Comparison of ENCODE assay signal across 10 cellular contexts in genomic region chr2:169107645-169108044, GRCh38. TPM values are rescaled to one million over a fixed set of nuclear protein-coding genes. Genes with fewer than 3 reads are reported as not detected.
DNase-seq lines count a peak whose midpoint lies in the region; ATAC-seq and TF ChIP-seq lines count a peak whose summit lies in the region.
"Had no signal": no experiment of that assay in that cellular context is flagged by ENCODE, and none has a peak within 500 bp of the region (broad histone marks: within the 10 kb centered on the region; RNA-seq: fewer than 3 reads in every experiment).

No MANE protein-coding gene starts in this region.

- H2BK120ac ChIP-seq in mesendoderm (ENCODE audit: low read depth, low read length) = no peak overlapping the region

- no peak overlapping the region for H4K8ac ChIP-seq in mesendoderm (ENCODE audit: low read depth, low read length)

- no peak overlapping the region for H4K5ac ChIP-seq in mesendoderm (ENCODE audit: low read length)

- H3K79me2 ChIP-seq in mesendoderm (ENCODE audit: control insufficient read depth, insufficient read depth, low read length) = no peaks in the 10 kb centered on the region
- H3K79me2 ChIP-seq in Karpas-422 (ENCODE audit: low read length) = no peaks in the 10 kb centered on the region

- WGBS in mesendoderm (ENCODE audit: extremely low coverage, insufficient coverage, low lambda C conversion rate) = no CpG with 5 or more reads among the region's 2 CpGs

- no peaks in the 10 kb centered on the region for H3K36me3 ChIP-seq in mesendoderm (ENCODE audit: control insufficient read depth, insufficient read depth, low read length)
- H3K36me3 ChIP-seq in Karpas-422 (ENCODE audit: insufficient read depth, low read length) = no peaks in the 10 kb centered on the region

- H3K79me1 ChIP-seq in mesendoderm (ENCODE audit: low read length) = no peaks in the 10 kb centered on the region

- H3K23ac ChIP-seq in mesendoderm (ENCODE audit: low read length) = no peak overlapping the region

- H3K27me3 Mint-ChIP-seq in activated naive CD8-positive, alpha-beta T cell treated with anti-CD3 and anti-CD28 coated beads, Interleukin-2, amount 10 ng/mL, durations not matched to agents 7 days and 5 days = peaks cover 3% of the 10 kb centered on the region

- peak overlapping the region; percentile 82 for H3K27ac Mint-ChIP-seq in activated naive CD8-positive, alpha-beta T cell treated with anti-CD3 and anti-CD28 coated beads, Interleukin-2, amount 10 ng/mL, durations not matched to agents 7 days and 5 days

- H2BK15ac ChIP-seq in mesendoderm (replicated peaks; ENCODE audit: low read depth) = no peak overlapping the region

- no peaks in the 10 kb centered on the region for H3K9me2 ChIP-seq in Karpas-422 (replicated peaks; ENCODE audit: insufficient read depth, low read length)

- H2BK5ac ChIP-seq in mesendoderm (ENCODE audit: low read length) = no peak overlapping the region

- no peak overlapping the region for H3K9ac ChIP-seq in mesendoderm (ENCODE audit: low read length)
- H3K9ac ChIP-seq in Karpas-422 (ENCODE audit: low read length) = no peak overlapping the region

- H3K36me3 Mint-ChIP-seq in activated naive CD8-positive, alpha-beta T cell treated with anti-CD3 and anti-CD28 coated beads, Interleukin-2, amount 10 ng/mL, durations not matched to agents 7 days and 5 days = peaks cover 9% of the 10 kb centered on the region

- no peak overlapping the region for H2AFZ ChIP-seq in Karpas-422 (ENCODE audit: low read length)

- H4K20me1 ChIP-seq in Karpas-422 (ENCODE audit: insufficient read depth, low read depth, low read length) = no peaks in the 10 kb centered on the region

- peak overlapping the region; percentile 58 for H3K4me3 Mint-ChIP-seq in activated naive CD8-positive, alpha-beta T cell treated with anti-CD3 and anti-CD28 coated beads, Interleukin-2, amount 10 ng/mL, durations not matched to agents 7 days and 5 days

- ATAC-seq in GM18511 (IDR thresholded peaks at IDR 0.05; ENCODE audit: unreplicated experiment) (peak; percentile 92), GM21381 (IDR thresholded peaks at IDR 0.05; ENCODE audit: unreplicated experiment) (peak; percentile 78), HG03460 (IDR thresholded peaks at IDR 0.05; ENCODE audit: unreplicated experiment) (peak; percentile 89)
- ATAC-seq in activated naive CD8-positive, alpha-beta T cell treated with anti-CD3 and anti-CD28 coated beads, Interleukin-2, amount 10 ng/mL, durations not matched to agents 7 days and 5 days (ENCODE audit: low read depth) = peak; percentile 85

- H3K27ac ChIP-seq in mesendoderm (ENCODE audit: low read depth, low read length) = no peak overlapping the region
- H3K27ac ChIP-seq in Karpas-422 (ENCODE audit: low read length) = no peak overlapping the region

- H3K27me3 ChIP-seq in mesendoderm (ENCODE audit: insufficient read depth, low read length, poor library complexity) (no peaks in the 10 kb centered on the region), Karpas-422 (ENCODE audit: low read length) (no peaks in the 10 kb centered on the region)

- H3K4me2 ChIP-seq in mesendoderm (ENCODE audit: low read length) (no peak overlapping the region), Karpas-422 (ENCODE audit: low read depth, low read length, poor library complexity, severe bottlenecking) (no peak overlapping the region)

- CTCF ChIA-PET in GM10248 (lab: Yijun Ruan, JAX) = interaction anchor here (2.3 to 5.6 kb wide), 4 partner anchors 8 to 34 kb away, joined by 7 to 69 read pairs (median 56); no protein-coding TSS in a partner anchor

- H3K4me3 ChIP-seq in mesendoderm (ENCODE audit: low read length) (no peak overlapping the region), Karpas-422 (ENCODE audit: low read length) (no peak overlapping the region)
- H3K4me3 ChIP-seq: skin epidermis had no signal

- DNase-seq in activated naive CD8-positive, alpha-beta T cell treated with anti-CD3 and anti-CD28 coated beads, Interleukin-2, amount 10 ng/mL, durations not matched to agents 7 days and 5 days = no peak
- DNase-seq in iPS-NIHi11 (ENCODE audit: low spot score) (no peak), mesendoderm (no peak), Karpas-422 (no peak), GM10248 (ENCODE audit: extremely low spot score) (no peak)

- H3K4me1 ChIP-seq in mesendoderm (ENCODE audit: control insufficient read depth, low read depth, low read length) (no peaks in the 10 kb centered on the region), Karpas-422 (ENCODE audit: low read length) (peaks cover 18% of the 10 kb centered on the region)

- no peak overlapping the region for H3K56ac ChIP-seq in mesendoderm (ENCODE audit: low read length)

- peaks cover 51% of the 10 kb centered on the region for H3K4me1 Mint-ChIP-seq in activated naive CD8-positive, alpha-beta T cell treated with anti-CD3 and anti-CD28 coated beads, Interleukin-2, amount 10 ng/mL, durations not matched to agents 7 days and 5 days

- H2AK5ac ChIP-seq in mesendoderm (ENCODE audit: low read length) = no peak overlapping the region

- no peaks in the 10 kb centered on the region for H3K9me3 ChIP-seq in Karpas-422 (ENCODE audit: low read length)

- POLR2A ChIA-PET in activated naive CD8-positive, alpha-beta T cell treated with anti-CD3 and anti-CD28 coated beads, Interleukin-2, amount 10 ng/mL, durations not matched to agents 7 days and 5 days (lab: Charles Lee) = interaction anchor here (1.0 to 1.3 kb wide), 3 partner anchors 9 to 147 kb away, joined by 3 to 4 read pairs (median 3); no protein-coding TSS in a partner anchor
- POLR2A ChIA-PET in GM10248 (lab: Yijun Ruan, JAX) = no interaction called here

- H3K9me3 Mint-ChIP-seq in activated naive CD8-positive, alpha-beta T cell treated with anti-CD3 and anti-CD28 coated beads, Interleukin-2, amount 10 ng/mL, durations not matched to agents 7 days and 5 days = peaks cover 2% of the 10 kb centered on the region

- H3K4ac ChIP-seq in mesendoderm (ENCODE audit: low read depth, low read length) = no peak overlapping the region

- no peak for TF ChIP-seq CTCF in GM10248 (IDR thresholded peaks at IDR 0.05; ENCODE audit: control extremely low read depth, extremely low read depth, low read depth, missing control alignments)

- H3K18ac ChIP-seq in mesendoderm (ENCODE audit: low read length) = no peak overlapping the region

RNA-seq across cellular contexts. Expression of gene DHRS9, which starts 38.3 kb away (rescaled TPM):
- under 1 TPM; 0.34 to 0.36 TPM for total RNA-seq in activated naive CD8-positive, alpha-beta T cell treated with anti-CD3 and anti-CD28 coated beads, Interleukin-2, amount 10 ng/mL, durations not matched to agents 7 days and 5 days
- polyA plus RNA-seq in mesendoderm (2013, experiment 1 of 2) = not detected
- not detected for polyA plus RNA-seq in mesendoderm (2013, experiment 2 of 2)
- total RNA-seq in Karpas-422 (2014; rRNA removed; shearing (Covaris generic); ENCODE audit: low replicate concordance) = 0.40 and 2.1 TPM in 2 replicates
- total RNA-seq: astrocyte had no signal
